Comparison of ENCODE assay signal across 29 cellular contexts in genomic region chr20:49758781-49759180, GRCh38. TPM values are rescaled to one million over a fixed set of nuclear protein-coding genes. Genes with fewer than 3 reads are reported as not detected.
DNase-seq lines count a peak whose midpoint lies in the region; ATAC-seq, FAIRE-seq and TF ChIP-seq lines count a peak whose summit lies in the region.
"Had no signal": no experiment of that assay in that cellular context is flagged by ENCODE, and none has a peak within 500 bp of the region (broad histone marks: within the 10 kb centered on the region; RNA-seq: fewer than 3 reads in every experiment).

No MANE protein-coding gene starts in this region.

- no peak overlapping the region for H3K4me3 Mint-ChIP-seq in natural killer cell
- H3K4me3 Mint-ChIP-seq: activated CD4-positive, alpha-beta T cell treated with anti-CD3 and anti-CD28 coated beads, Interleukin-2, amount 10 ng/mL, durations not matched to agents 7 days and 5 days; naive thymus-derived CD8-positive, alpha-beta T cell had no signal

- POLR2A ChIA-PET in HepG2 (lab: Yijun Ruan, JAX) = interaction anchor here (0.7 to 2.3 kb wide), 6 partner anchors 9 to 157 kb away, joined by 3 to 10 read pairs (median 4); partner anchors contain the start of gene SLC9A8

- 61% methylated on average over 6 of the region's 6 CpGs for WGBS in HepG2 (ENCODE audit: low lambda C conversion rate)
- 100% methylated on average over 4 of the region's 6 CpGs for WGBS in right lobe of liver (ENCODE audit: insufficient coverage, low coverage, low lambda C conversion rate, missing lambda C conversion rate)

- H3K9me3 Mint-ChIP-seq in natural killer cell = no peaks in the 10 kb centered on the region
- H3K9me3 Mint-ChIP-seq: activated CD4-positive, alpha-beta T cell treated with anti-CD3 and anti-CD28 coated beads, Interleukin-2, amount 10 ng/mL, durations not matched to agents 7 days and 5 days had no signal

- peak; percentile 16; the same call in 2 of the 3 replicates for ATAC-seq in HepG2
- ATAC-seq in right lobe of liver = no peak
- ATAC-seq in natural killer cell = no peak
- ATAC-seq: naive thymus-derived CD8-positive, alpha-beta T cell; upper lobe of right lung had no signal

- CTCF ChIA-PET in HepG2 (lab: Yijun Ruan, JAX; ENCODE audit: low intra/inter-chr PET ratio, low total read pairs) = no interaction called here

- FAIRE-seq in HepG2 (lab: Jason Lieb, UNC) (no peak), GM12891 (lab: Jason Lieb, UNC) (no peak)
- FAIRE-seq: kidney, RCC 7860 had no signal

- peaks cover 51% of the 10 kb centered on the region for H3K4me1 ChIP-seq in HepG2 (ENCODE audit: insufficient read depth, low read length)
- H3K4me1 ChIP-seq in right lobe of liver = peaks cover 0 to 7% (median 2%) of the 10 kb centered on the region in 4 donors
- H3K4me1 ChIP-seq: adrenal gland had no signal

- no peak for DNase-seq in HepG2 (ENCODE audit: low spot score)
- no peak for DNase-seq in right lobe of liver
- DNase-seq in NCI-H345 treated with DMSO at 0.1 percent for 48 hours (lab: John Stamatoyannopoulos, UW; ENCODE audit: unreplicated experiment) = peak; percentile 74
- DNase-seq in epithelial cell of prostate (ENCODE audit: low read depth, low spot score) = no peak
- DNase-seq in EL = no peak
- DNase-seq in natural killer cell = no peak
- DNase-seq in GM12891 (ENCODE audit: insufficient read length, low spot score) = no peak
- DNase-seq in NCI-H1436 treated with DMSO at 0.1 percent for 48 hours (lab: John Stamatoyannopoulos, UW) = no peak
- DNase-seq: activated CD4-positive, alpha-beta T cell treated with anti-CD3 and anti-CD28 coated beads, Interleukin-2, amount 10 ng/mL, durations not matched to agents 7 days and 5 days; activated naive CD4-positive, alpha-beta T cell treated with Interleukin-2 at 50 U/mL for 16 hours; activated T-cell treated with anti-CD3 and anti-CD28 coated beads, Interleukin-2, amount 50 U/mL, for 48 hours; adrenal gland; brain microvascular endothelial cell; C1 segment of cervical spinal cord; COR-L47; DND-41; kidney; MG63; midbrain; naive thymus-derived CD8-positive, alpha-beta T cell; NCI-H1105 treated with DMSO at 0.1 percent for 48 hours; NCI-H2081; NCI-H526 treated with DMSO at 0.1 percent for 48 hours; spleen; stimulated activated CD4-positive, alpha-beta T cell treated with anti-CD3 and anti-CD28 coated beads, Interleukin-4, amount 100 ng/mL, for 1 hour; T1000; upper lobe of right lung had no signal

- H3K9me3 ChIP-seq in HepG2 (ENCODE audit: low read length) = no peaks in the 10 kb centered on the region
- H3K9me3 ChIP-seq in right lobe of liver = no peaks in the 10 kb centered on the region
- H3K9me3 ChIP-seq: adrenal gland, MG63, spleen, upper lobe of right lung had no signal

- H3K4me1 Mint-ChIP-seq in natural killer cell = no peaks in the 10 kb centered on the region

- no peak for TF ChIP-seq RAD21 in HepG2 (CRISPR knock-in tag; IDR thresholded peaks at IDR 0.05)

- H3K79me2 ChIP-seq in HepG2 (ENCODE audit: insufficient read depth, low read length) = no peaks in the 10 kb centered on the region

- no peaks in the 10 kb centered on the region for H4K20me1 ChIP-seq in HepG2 (ENCODE audit: insufficient read depth, low read length)

- 0 out of 2 replicates have a peak overlapping the region, but pooled peaks have one; percentile 0 for H3K4me2 ChIP-seq in HepG2 (ENCODE audit: low read depth, low read length)

- no peak overlapping the region for H3K27ac Mint-ChIP-seq in natural killer cell
- H3K27ac Mint-ChIP-seq: activated CD4-positive, alpha-beta T cell treated with anti-CD3 and anti-CD28 coated beads, Interleukin-2, amount 10 ng/mL, durations not matched to agents 7 days and 5 days; naive thymus-derived CD8-positive, alpha-beta T cell had no signal

- intact Hi-C loops in HepG2 (cut with micrococcal nuclease; ENCODE audit: unreplicated experiment) (no loop called here), right lobe of liver (cut with DNase I) (no loop called here), natural killer cell (cut with micrococcal nuclease) (no loop called here)

- H3K36me3 ChIP-seq in HepG2 (replicated peaks in 1 of 2; ENCODE audit: control insufficient read depth in 1 of 2, insufficient read depth in 2 of 2, low read length in 2 of 2) (no peaks in the 10 kb centered on the region), right lobe of liver (no peaks in the 10 kb centered on the region)
- H3K36me3 ChIP-seq: adrenal gland, brain microvascular endothelial cell, MG63, spleen, upper lobe of right lung had no signal

- no peak overlapping the region for H3K27ac ChIP-seq in HepG2 (ENCODE audit: extremely low read length, insufficient read depth, low read length)
- H3K27ac ChIP-seq in right lobe of liver = no peak overlapping the region
- peak overlapping the region; percentile 20 for H3K27ac ChIP-seq in epithelial cell of prostate
- H3K27ac ChIP-seq: adrenal gland, brain microvascular endothelial cell, GM23248, spleen, upper lobe of right lung had no signal

- H2AFZ ChIP-seq in HepG2 (ENCODE audit: low read length) = peak overlapping the region; percentile 21
- H2AFZ ChIP-seq: GM23248 had no signal

- no peak overlapping the region for H3K9ac ChIP-seq in HepG2 (ENCODE audit: insufficient read depth, low read depth, low read length)
- H3K9ac ChIP-seq: GM23248 had no signal

- BruUV-seq in HepG2 (replicated peaks; lab: Mats Ljungman, UMichigan) = no TSS peak

- TF ChIP-seq EP300 in HepG2 (IDR thresholded peaks at IDR 0.05; ENCODE audit: low read depth in 2 of 2, low read length in 2 of 2) (no peak), HepG2 (CRISPR knock-in tag; IDR thresholded peaks at IDR 0.05; ENCODE audit: borderline replicate concordance) (no peak)

- in situ Hi-C loops in HepG2 (cut with HindIII; ENCODE audit: extremely low pct_ligation_motif_present, low pct_unique_long_range_greater_than_20kb) = no loop called here

- H3K27me3 ChIP-seq in HepG2 (ENCODE audit: control insufficient read depth in 1 of 2, insufficient read depth in 2 of 2, low read length in 2 of 2) (no peaks in the 10 kb centered on the region), right lobe of liver (no peaks in the 10 kb centered on the region)
- H3K27me3 ChIP-seq: adrenal gland, brain microvascular endothelial cell, MG63, spleen, upper lobe of right lung had no signal

- TF ChIP-seq CTCF in HepG2 (CRISPR knock-in tag; IDR thresholded peaks at IDR 0.05) = no peak
- no peak for TF ChIP-seq CTCF in right lobe of liver (IDR thresholded peaks at IDR 0.05)
- TF ChIP-seq CTCF in natural killer cell (IDR thresholded peaks at IDR 0.05) = no peak

- no peaks in the 10 kb centered on the region for H3K27me3 Mint-ChIP-seq in natural killer cell (ENCODE audit: low read depth in 2 of 2)

- no peak overlapping the region for H3K4me3 ChIP-seq in HepG2 (replicated peaks in 1 of 3; ENCODE audit: insufficient read depth in 1 of 3, low read depth in 2 of 3, low read length in 3 of 3)
- no peak overlapping the region for H3K4me3 ChIP-seq in right lobe of liver
- H3K4me3 ChIP-seq: adrenal gland, GM23248, MG63, spleen, upper lobe of right lung had no signal

- TF ChIP-seq POLR2A in HepG2 (IDR thresholded peaks at IDR 0.05; ENCODE audit: insufficient read depth in 1 of 2, low read depth in 2 of 2, low read length in 2 of 2) (no peak), right lobe of liver (IDR thresholded peaks at IDR 0.05) (no peak), GM12891 (IDR thresholded peaks at IDR 0.05; ENCODE audit: low read depth, low read length) (no peak)

- no peaks in the 10 kb centered on the region for H3K36me3 Mint-ChIP-seq in natural killer cell

RNA-seq across cellular contexts. Expression of gene B4GALT5, which starts 45.1 kb away (rescaled TPM):
- total RNA-seq in HepG2 (2016; rRNA removed; fragmentation: Illumina TruSeq; extraction: Trizol) (26.7 and 30.9 TPM in 2 replicates), right lobe of liver (10 to 100 TPM in 5 of 6 experiments, 1 to 10 TPM in 1; 9.5 to 32.6 (median 15.5) TPM), natural killer cell (10 to 100 TPM; 15.5 to 29.1 (median 28.6) TPM)
- total RNA-seq in HepG2 (2016; cell fraction: cytosol; rRNA removed; fragmentation: Illumina TruSeq; extraction: Trizol; ENCODE audit: low read depth) = 8.0 and 8.5 TPM in 2 replicates
- total RNA-seq in HepG2 (2016; cell fraction: insoluble cytoplasmic fraction; rRNA removed; fragmentation: Illumina TruSeq; extraction: Trizol) = 22.9 and 29.9 TPM in 2 replicates
- total RNA-seq in HepG2 (2016; cell fraction: membrane; rRNA removed; fragmentation: Illumina TruSeq; extraction: Trizol) = 33.9 and 36.1 TPM in 2 replicates
- 27.2 and 29.5 TPM in 2 replicates for total RNA-seq in HepG2 (2016; cell fraction: nucleus; rRNA removed; fragmentation: Illumina TruSeq; extraction: Trizol)
- 27.3 and 29.3 TPM in 2 replicates for polyA plus RNA-seq in HepG2 (2011; rRNA removed)
- polyA plus RNA-seq in HepG2 (2011; cell fraction: cytosol; rRNA removed) = 18.3 and 27.5 TPM in 2 replicates
- 11.9 and 15.8 TPM in 2 replicates for polyA plus RNA-seq in HepG2 (2011; cell fraction: nucleus; rRNA removed)
- polyA plus RNA-seq in HepG2 (2012) = 18.1 and 19.7 TPM in 2 replicates
- polyA plus RNA-seq in HepG2 (2016; cell fraction: cytosol; fragmentation: Illumina TruSeq; extraction: Trizol; ENCODE audit: low read depth) = 5.4 and 5.7 TPM in 2 replicates
- 22.6 and 24.2 TPM in 2 replicates for polyA plus RNA-seq in HepG2 (2016; cell fraction: insoluble cytoplasmic fraction; fragmentation: Illumina TruSeq; extraction: Trizol; ENCODE audit: low read depth)
- 22.9 and 23.5 TPM in 2 replicates for polyA plus RNA-seq in HepG2 (2016; cell fraction: membrane; fragmentation: Illumina TruSeq; extraction: Trizol; ENCODE audit: low read depth)
- polyA plus RNA-seq in HepG2 (2016; cell fraction: nucleus; fragmentation: Illumina TruSeq; extraction: Trizol; ENCODE audit: insufficient read depth, low read depth) = 42.1 and 46.2 TPM in 2 replicates
- polyA minus RNA-seq in HepG2 (2011; rRNA and poly(A)+ RNA removed; ENCODE audit: low replicate concordance) = 38.2 and 60.8 TPM in 2 replicates
- polyA minus RNA-seq in HepG2 (2011; cell fraction: cytosol; rRNA and poly(A)+ RNA removed) = 22.1 and 24.1 TPM in 2 replicates
- polyA minus RNA-seq in HepG2 (2011; cell fraction: nucleus; rRNA and poly(A)+ RNA removed) = 13.5 and 18.5 TPM in 2 replicates
- polyA plus RNA-seq in GM12891 (2012; ENCODE audit: low read depth, missing spikeins) = 7.5 TPM

RNA-seq across cellular contexts. Expression of gene SLC9A8, which starts 53.8 kb away (rescaled TPM):
- total RNA-seq in HepG2 (2016; rRNA removed; fragmentation: Illumina TruSeq; extraction: Trizol) = 2.6 and 7.4 TPM in 2 replicates
- total RNA-seq in HepG2 (2016; cell fraction: cytosol; rRNA removed; fragmentation: Illumina TruSeq; extraction: Trizol; ENCODE audit: low read depth) = 1.6 TPM in 2 replicates
- 2.1 and 7.4 TPM in 2 replicates for total RNA-seq in HepG2 (2016; cell fraction: insoluble cytoplasmic fraction; rRNA removed; fragmentation: Illumina TruSeq; extraction: Trizol)
- total RNA-seq in HepG2 (2016; cell fraction: membrane; rRNA removed; fragmentation: Illumina TruSeq; extraction: Trizol) = 2.2 and 2.6 TPM in 2 replicates
- 13.8 and 19.0 TPM in 2 replicates for total RNA-seq in HepG2 (2016; cell fraction: nucleus; rRNA removed; fragmentation: Illumina TruSeq; extraction: Trizol)
- polyA plus RNA-seq in HepG2 (2011; rRNA removed) = 4.1 and 4.7 TPM in 2 replicates
- 1.4 and 1.8 TPM in 2 replicates for polyA plus RNA-seq in HepG2 (2011; cell fraction: cytosol; rRNA removed)
- polyA plus RNA-seq in HepG2 (2011; cell fraction: nucleus; rRNA removed) = 17.3 and 20.8 TPM in 2 replicates
- polyA plus RNA-seq in HepG2 (2012) = 5.9 and 6.1 TPM in 2 replicates
- polyA plus RNA-seq in HepG2 (2016; cell fraction: cytosol; fragmentation: Illumina TruSeq; extraction: Trizol; ENCODE audit: low read depth) = 0.68 and 0.75 TPM in 2 replicates
- polyA plus RNA-seq in HepG2 (2016; cell fraction: insoluble cytoplasmic fraction; fragmentation: Illumina TruSeq; extraction: Trizol; ENCODE audit: low read depth) = 1.7 and 2.2 TPM in 2 replicates
- 1.2 and 1.5 TPM in 2 replicates for polyA plus RNA-seq in HepG2 (2016; cell fraction: membrane; fragmentation: Illumina TruSeq; extraction: Trizol; ENCODE audit: low read depth)
- polyA plus RNA-seq in HepG2 (2016; cell fraction: nucleus; fragmentation: Illumina TruSeq; extraction: Trizol; ENCODE audit: insufficient read depth, low read depth) = 21.2 and 22.1 TPM in 2 replicates
- 25.8 and 28.2 TPM in 2 replicates for polyA minus RNA-seq in HepG2 (2011; rRNA and poly(A)+ RNA removed; ENCODE audit: low replicate concordance)
- 0.88 and 2.2 TPM in 2 replicates for polyA minus RNA-seq in HepG2 (2011; cell fraction: cytosol; rRNA and poly(A)+ RNA removed)
- polyA minus RNA-seq in HepG2 (2011; cell fraction: nucleus; rRNA and poly(A)+ RNA removed) = 26.4 and 27.8 TPM in 2 replicates
- 10 to 100 TPM in 3 of 6 experiments, 1 to 10 TPM in 3; 6.8 to 10.6 (median 9.6) TPM for total RNA-seq in right lobe of liver
- 10 to 100 TPM; 54.5 to 68.7 (median 58.8) TPM for total RNA-seq in natural killer cell
- 5.8 TPM for polyA plus RNA-seq in GM12891 (2012; ENCODE audit: low read depth, missing spikeins)
